ENCODE assay signal across 8 cellular contexts in the genomic region with DNA sequence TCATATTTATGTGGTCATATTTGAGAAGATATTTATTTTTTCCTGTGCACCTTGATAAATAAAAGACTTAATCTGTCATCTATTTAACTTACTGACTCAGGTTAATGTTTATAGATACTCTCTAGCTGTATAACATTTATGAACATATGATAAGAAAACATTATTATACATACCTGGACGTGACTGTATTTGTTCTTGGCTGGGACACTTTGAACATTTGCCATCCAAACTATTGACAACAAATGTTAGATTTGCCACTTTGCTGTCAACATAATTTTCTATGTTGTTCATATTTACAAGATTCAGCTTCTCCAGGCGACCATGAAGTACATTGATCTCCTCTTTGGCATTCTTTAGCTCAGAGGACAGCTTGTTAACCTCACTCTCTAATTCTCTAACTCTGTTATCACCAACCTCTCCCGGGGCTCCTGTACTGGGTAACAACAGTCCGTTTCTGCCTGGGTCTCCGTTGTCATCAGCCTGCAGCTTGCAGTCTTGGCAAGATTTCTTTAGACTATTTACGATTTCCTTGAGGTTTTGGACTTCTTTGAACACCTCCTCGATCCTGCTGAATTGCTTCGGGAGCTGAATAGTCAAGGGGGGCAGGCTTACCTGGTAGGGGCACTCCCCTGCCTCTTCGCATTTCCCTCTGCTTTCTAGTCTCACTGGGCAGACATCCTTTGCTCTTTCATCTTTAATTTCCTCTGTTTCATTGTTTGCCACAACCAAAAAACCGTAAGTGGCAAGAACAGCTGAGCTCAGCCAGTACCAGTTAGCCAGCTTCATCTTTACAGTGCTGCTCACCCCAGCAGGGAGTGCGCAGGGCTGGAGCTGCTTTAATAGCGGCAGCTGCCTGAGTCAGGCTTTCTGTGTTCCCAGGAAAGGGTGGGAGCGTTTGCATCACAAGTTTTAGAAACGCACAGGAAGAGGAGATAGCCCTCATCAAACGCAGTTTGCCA. TPM values are rescaled to one million over a fixed set of nuclear protein-coding genes. Genes with fewer than 3 reads are reported as not detected.
DNase-seq lines count a peak whose midpoint lies in the region; ATAC-seq and TF ChIP-seq lines count a peak whose summit lies in the region.

A gene with protein sequence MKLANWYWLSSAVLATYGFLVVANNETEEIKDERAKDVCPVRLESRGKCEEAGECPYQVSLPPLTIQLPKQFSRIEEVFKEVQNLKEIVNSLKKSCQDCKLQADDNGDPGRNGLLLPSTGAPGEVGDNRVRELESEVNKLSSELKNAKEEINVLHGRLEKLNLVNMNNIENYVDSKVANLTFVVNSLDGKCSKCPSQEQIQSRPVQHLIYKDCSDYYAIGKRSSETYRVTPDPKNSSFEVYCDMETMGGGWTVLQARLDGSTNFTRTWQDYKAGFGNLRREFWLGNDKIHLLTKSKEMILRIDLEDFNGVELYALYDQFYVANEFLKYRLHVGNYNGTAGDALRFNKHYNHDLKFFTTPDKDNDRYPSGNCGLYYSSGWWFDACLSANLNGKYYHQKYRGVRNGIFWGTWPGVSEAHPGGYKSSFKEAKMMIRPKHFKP (minus strand): TSS at position 812 of the 959 bp plus-strand sequence. CDS start 26 bp downstream, at position 786.

- H3K27me3 ChIP-seq in trophoblast cell (ENCODE audit: insufficient read depth, low read length): no peaks in the 10 kb centered on the region

- WGBS in trophoblast cell (ENCODE audit: extremely low coverage, insufficient coverage, insufficient read length): no CpG with 5 or more reads among the region's 15 CpGs

- H3K18ac ChIP-seq in trophoblast cell (ENCODE audit: low read length): no peak within 1 kb of the TSS

- H3K79me1 ChIP-seq in trophoblast cell (ENCODE audit: low read length): no peaks in the 10 kb centered on the region

- H3K27ac ChIP-seq in trophoblast cell (ENCODE audit: low read depth, low read length): no peak within 1 kb of the TSS

- no peak within 1 kb of the TSS for H4K12ac ChIP-seq in trophoblast cell (ENCODE audit: low read depth, low read length)

- no peaks in the 10 kb centered on the region for H3K9me3 ChIP-seq in trophoblast cell (ENCODE audit: insufficient read depth, low read depth, low read length)

- H2AFZ ChIP-seq in trophoblast cell (ENCODE audit: insufficient read depth, low read length, poor library complexity): no peak within 1 kb of the TSS

- ATAC-seq in HG03521 (IDR thresholded peaks at IDR 0.05; ENCODE audit: unreplicated experiment): no peak

- H3K27me3 Mint-ChIP-seq in activated T-helper 1 cell treated with anti-CD3 and anti-CD28 coated beads, Interleukin-12 subunit alpha, Interleukin-12 subunit beta, Interleukin-2, Interleukin-4 antibody, amounts not matched to agents 30 ng/mL and 10 ng/mL and 1 ng/mL, durations not matched to agents 14 hours and 24 hours and 36 hours (ENCODE audit: insufficient read depth): no peaks in the 10 kb centered on the region
- peaks cover 4% of the 10 kb centered on the region for H3K27me3 Mint-ChIP-seq in glutamatergic neuron (ENCODE audit: unreplicated experiment)

- H3K36me3 ChIP-seq in trophoblast cell (ENCODE audit: control insufficient read depth in 1 of 2, insufficient read depth in 2 of 2, low read length in 2 of 2): no peaks in the 10 kb centered on the region

- H4K91ac ChIP-seq in trophoblast cell (ENCODE audit: low read depth, low read length): no peak within 1 kb of the TSS

- no peak within 1 kb of the TSS for H2BK5ac ChIP-seq in trophoblast cell (ENCODE audit: low read depth, low read length, poor library complexity)

- no peak for TF ChIP-seq CTCF in glutamatergic neuron (IDR thresholded peaks at IDR 0.05; ENCODE audit: partially characterized antibody, unreplicated experiment)

- intact Hi-C loops in activated T-helper 1 cell treated with anti-CD3 and anti-CD28 coated beads, Interleukin-12 subunit alpha, Interleukin-12 subunit beta, Interleukin-2, Interleukin-4 antibody, amounts not matched to agents 30 ng/mL and 10 ng/mL and 1 ng/mL, durations not matched to agents 14 hours and 24 hours and 36 hours (cut with micrococcal nuclease): loop anchor here (1.0 kb wide), 1 partner anchor 42 kb away; no protein-coding TSS in a partner anchor

- no peaks in the 10 kb centered on the region for H3K9me3 Mint-ChIP-seq in activated T-helper 1 cell treated with anti-CD3 and anti-CD28 coated beads, Interleukin-12 subunit alpha, Interleukin-12 subunit beta, Interleukin-2, Interleukin-4 antibody, amounts not matched to agents 30 ng/mL and 10 ng/mL and 1 ng/mL, durations not matched to agents 14 hours and 24 hours and 36 hours
- no peaks in the 10 kb centered on the region for H3K9me3 Mint-ChIP-seq in glutamatergic neuron (ENCODE audit: unreplicated experiment)

- no peak for TF ChIP-seq POLR2A in erythroblast (IDR thresholded peaks at IDR 0.05; ENCODE audit: low read length)

- no peaks in the 10 kb centered on the region for H3K4me1 ChIP-seq in trophoblast cell (ENCODE audit: control insufficient read depth in 1 of 2, insufficient read depth in 2 of 2, low read length in 2 of 2)

- no peak within 1 kb of the TSS for H3K23ac ChIP-seq in trophoblast cell (ENCODE audit: low read length)

- DNase-seq in EH (ENCODE audit: low read depth): peak; percentile 43
- peak; percentile 36 for DNase-seq in NCI-H1092 treated with DMSO at 0.1 percent for 48 hours (lab: John Stamatoyannopoulos, UW)
- no peak for DNase-seq in activated T-helper 1 cell treated with anti-CD3 and anti-CD28 coated beads, Interleukin-12 subunit alpha, Interleukin-12 subunit beta, Interleukin-2, Interleukin-4 antibody, amounts not matched to agents 30 ng/mL and 10 ng/mL and 1 ng/mL, durations not matched to agents 14 hours and 24 hours and 36 hours (ENCODE audit: low spot score)
- DNase-seq in glutamatergic neuron: peak; percentile 41
- peak; percentile 39 for DNase-seq in occipital lobe (lab: John Stamatoyannopoulos, UW)
- no peak for DNase-seq in trophoblast cell
- DNase-seq in erythroblast (lab: John Stamatoyannopoulos, UW): no peak

- H2BK120ac ChIP-seq in trophoblast cell (ENCODE audit: insufficient read depth, low read length, poor library complexity): no peak within 1 kb of the TSS

- H3K4ac ChIP-seq in trophoblast cell (ENCODE audit: low read depth, low read length): no peak within 1 kb of the TSS

- H3K4me3 Mint-ChIP-seq in activated T-helper 1 cell treated with anti-CD3 and anti-CD28 coated beads, Interleukin-12 subunit alpha, Interleukin-12 subunit beta, Interleukin-2, Interleukin-4 antibody, amounts not matched to agents 30 ng/mL and 10 ng/mL and 1 ng/mL, durations not matched to agents 14 hours and 24 hours and 36 hours: peak within 1 kb of the TSS; percentile 89
- peak within 1 kb of the TSS; percentile 11 for H3K4me3 Mint-ChIP-seq in glutamatergic neuron (ENCODE audit: unreplicated experiment)

- H3K27ac Mint-ChIP-seq in activated T-helper 1 cell treated with anti-CD3 and anti-CD28 coated beads, Interleukin-12 subunit alpha, Interleukin-12 subunit beta, Interleukin-2, Interleukin-4 antibody, amounts not matched to agents 30 ng/mL and 10 ng/mL and 1 ng/mL, durations not matched to agents 14 hours and 24 hours and 36 hours: peak within 1 kb of the TSS; percentile 47
- no peak within 1 kb of the TSS for H3K27ac Mint-ChIP-seq in glutamatergic neuron (ENCODE audit: unreplicated experiment)

- H3K9ac ChIP-seq in trophoblast cell (ENCODE audit: low read length): no peak within 1 kb of the TSS

- no peak within 1 kb of the TSS for H3K14ac ChIP-seq in trophoblast cell (ENCODE audit: low read length)

- no peak within 1 kb of the TSS for H3K4me2 ChIP-seq in trophoblast cell (ENCODE audit: low read length)

- peaks cover 54% of the 10 kb centered on the region for H3K4me1 Mint-ChIP-seq in activated T-helper 1 cell treated with anti-CD3 and anti-CD28 coated beads, Interleukin-12 subunit alpha, Interleukin-12 subunit beta, Interleukin-2, Interleukin-4 antibody, amounts not matched to agents 30 ng/mL and 10 ng/mL and 1 ng/mL, durations not matched to agents 14 hours and 24 hours and 36 hours (ENCODE audit: low read depth)
- peaks cover 5% of the 10 kb centered on the region for H3K4me1 Mint-ChIP-seq in glutamatergic neuron (ENCODE audit: low read depth, unreplicated experiment)

- no peak within 1 kb of the TSS for H3K4me3 ChIP-seq in trophoblast cell (ENCODE audit: low read depth, low read length)

- no peaks in the 10 kb centered on the region for H3K79me2 ChIP-seq in trophoblast cell (ENCODE audit: control insufficient read depth, insufficient read depth, low read length, poor library complexity)

- no peak within 1 kb of the TSS for H4K8ac ChIP-seq in trophoblast cell (ENCODE audit: low read depth, low read length)

- no peak within 1 kb of the TSS for H2AK5ac ChIP-seq in trophoblast cell (ENCODE audit: low read length)

- no peak within 1 kb of the TSS for H2BK12ac ChIP-seq in trophoblast cell (ENCODE audit: low read length)

- peaks cover 5% of the 10 kb centered on the region for H3K36me3 Mint-ChIP-seq in activated T-helper 1 cell treated with anti-CD3 and anti-CD28 coated beads, Interleukin-12 subunit alpha, Interleukin-12 subunit beta, Interleukin-2, Interleukin-4 antibody, amounts not matched to agents 30 ng/mL and 10 ng/mL and 1 ng/mL, durations not matched to agents 14 hours and 24 hours and 36 hours (ENCODE audit: low read depth)
- H3K36me3 Mint-ChIP-seq in glutamatergic neuron (ENCODE audit: unreplicated experiment): no peaks in the 10 kb centered on the region

RNA-seq across cellular contexts. Expression of the gene that starts here (rescaled TPM):
- total RNA-seq in activated T-helper 1 cell treated with anti-CD3 and anti-CD28 coated beads, Interleukin-12 subunit alpha, Interleukin-12 subunit beta, Interleukin-2, Interleukin-4 antibody, amounts not matched to agents 30 ng/mL and 10 ng/mL and 1 ng/mL, durations not matched to agents 14 hours and 24 hours and 36 hours: 4.0 and 4.7 TPM in 2 replicates
- total RNA-seq in glutamatergic neuron (ENCODE audit: unreplicated experiment) (not detected), occipital lobe (3.4 TPM)
- not detected in 2 replicates for polyA plus RNA-seq in trophoblast cell (2013)

Comparison
In these comparisons a context has a peak if more than half of its experiments do, and no peak if none do; other contexts are left out.
1. Peak in DNase-seq in glutamatergic neuron; RNA of the gene not detected or under 1 TPM.
2. DNase-seq: peak in EH (single experiment), NCI-H1092 treated with DMSO at 0.1 percent for 48 hours (single experiment) and occipital lobe (single experiment); none in activated T-helper 1 cell treated with anti-CD3 and anti-CD28 coated beads, Interleukin-12 subunit alpha, Interleukin-12 subunit beta, Interleukin-2, Interleukin-4 antibody, amounts not matched to agents 30 ng/mL and 10 ng/mL and 1 ng/mL, durations not matched to agents 14 hours and 24 hours and 36 hours (single experiment), trophoblast cell (0 of 2) and erythroblast (0 of 2).